In genomic region chr7:2688409-2689342, GRCh38 we compare ENCODE assay signal across 8 cellular contexts. TPM values are rescaled to one million over a fixed set of nuclear protein-coding genes. Genes with fewer than 3 reads are reported as not detected.
DNase-seq lines count a peak whose midpoint lies in the region; ATAC-seq, FAIRE-seq and TF ChIP-seq lines count a peak whose summit lies in the region.

No MANE protein-coding gene starts in this region.

- H3K4me3 ChIP-seq in coronary artery (peak overlapping the region; percentile 68), small intestine (ENCODE audit: low read depth in 1 of 2, low read length in 2 of 2) (peak overlapping the region in 1 of 2 donors; percentile 5)

- peaks cover 4 to 6% of the 10 kb centered on the region in 2 donors for H3K4me1 ChIP-seq in small intestine (ENCODE audit: control insufficient read depth in 2 of 2, insufficient read depth in 1 of 2, low read depth in 1 of 2, low read length in 1 of 2)

- ATAC-seq in GM19397 (IDR thresholded peaks at IDR 0.05; ENCODE audit: unreplicated experiment) (peak; percentile 69), HG03439 (IDR thresholded peaks at IDR 0.05; ENCODE audit: unreplicated experiment) (peak; percentile 60)

- DNase-seq in EL (peak; percentile 36), coronary artery (ENCODE audit: low spot score) (no peak), nucleus accumbens (lab: John Stamatoyannopoulos, UW) (peak in 29 of 56 donors; percentile 10 to 67 (median 39)), COLO829 (ENCODE audit: low spot score) (no peak), small intestine (no peak), erythroblast (lab: John Stamatoyannopoulos, UW) (no peak)

- H3K27ac ChIP-seq in coronary artery = no peak overlapping the region
- H3K27ac ChIP-seq in small intestine (ENCODE audit: low read depth in 1 of 2, low read length in 1 of 2) = no peak overlapping the region

- H3K9me3 ChIP-seq in small intestine (ENCODE audit: control insufficient read depth, low read depth) = no peaks in the 10 kb centered on the region

- H3K27me3 ChIP-seq in small intestine (ENCODE audit: control insufficient read depth in 2 of 2, insufficient read depth in 2 of 2, low read length in 2 of 2) = peaks cover 7 to 18% of the 10 kb centered on the region in 2 donors

- TF ChIP-seq CTCF in coronary artery (IDR thresholded peaks at IDR 0.05) = no peak

- WGBS in small intestine, 3 donors = 4 to 7% (median 4%) methylated on average over 38 to 62 of the region's 62 CpGs

- TF ChIP-seq POLR2A in erythroblast (IDR thresholded peaks at IDR 0.05; ENCODE audit: low read length) = no peak

- no peak for FAIRE-seq in small intestine (lab: Jason Lieb, UNC)

- no peaks in the 10 kb centered on the region for H3K36me3 ChIP-seq in small intestine (ENCODE audit: control insufficient read depth in 2 of 2, insufficient read depth in 2 of 2, low read length in 2 of 2)

RNA-seq across cellular contexts. Expression of gene AMZ1, which starts 0.7 kb away (rescaled TPM):
- under 1 TPM in 1 of 3 donors, not detected in 2; 0.07 TPM for polyA plus RNA-seq in small intestine

RNA-seq across cellular contexts. Expression of gene TTYH3, which starts 56.9 kb away (rescaled TPM):
- 10 to 100 TPM in 1 of 3 donors, 1 to 10 TPM in 2; 6.9 to 32.0 (median 9.2) TPM for polyA plus RNA-seq in small intestine

Comparison
In these comparisons a context has a peak if more than half of its experiments do, and no peak if none do; other contexts are left out.
1. DNase-seq: peak in EL (single experiment) and nucleus accumbens (29 of 56); none in coronary artery (single experiment), COLO829 (single experiment), small intestine (single experiment) and erythroblast (0 of 2).